ENCODE assay signal across 15 cellular contexts in genomic region chr10:17123062-17123661, GRCh38. TPM values are rescaled to one million over a fixed set of nuclear protein-coding genes. Genes with fewer than 3 reads are reported as not detected.
A peak's percentile ranks its signal among the peaks of the same experiment; 100 is the strongest.
DNase-seq lines count a peak whose midpoint lies in the region; ATAC-seq, FAIRE-seq and TF ChIP-seq lines count a peak whose summit lies in the region.
"Had no signal": no experiment of that assay in that cellular context is flagged by ENCODE, and none has a peak within 500 bp of the region (broad histone marks: within the 10 kb centered on the region; RNA-seq: fewer than 3 reads in every experiment).

No MANE protein-coding gene starts in this region.

- H3K27me3 ChIP-seq in ACC112 (ENCODE audit: insufficient read depth, low read length) (no peaks in the 10 kb centered on the region), HCT116 (ENCODE audit: insufficient read depth, low read length) (no peaks in the 10 kb centered on the region), astrocyte (ENCODE audit: insufficient read depth, low read length) (no peaks in the 10 kb centered on the region)
- H3K27me3 ChIP-seq: right lobe of liver, tibial nerve had no signal

- H3K36me3 ChIP-seq in ACC112 (ENCODE audit: insufficient read depth, low read length) (no peaks in the 10 kb centered on the region), HCT116 (ENCODE audit: control insufficient read depth in 1 of 2, insufficient read depth in 2 of 2, low read length in 2 of 2) (no peaks in the 10 kb centered on the region), astrocyte (ENCODE audit: insufficient read depth, low read length) (no peaks in the 10 kb centered on the region)
- H3K36me3 ChIP-seq: right lobe of liver, tibial nerve had no signal

- no peak for TF ChIP-seq POLR2A in HCT116 (IDR thresholded peaks at IDR 0.05; ENCODE audit: borderline replicate concordance, extremely low read depth, insufficient read depth, insufficient read length)

- H3K27ac ChIP-seq in ACC112 (ENCODE audit: low read depth, low read length) = peak overlapping the region; percentile 61
- no peak overlapping the region for H3K27ac ChIP-seq in HCT116 (ENCODE audit: low read depth, low read length)
- H3K27ac ChIP-seq in astrocyte (ENCODE audit: low read depth, low read length) = peak overlapping the region; percentile 83
- H3K27ac ChIP-seq: right lobe of liver, tibial nerve had no signal

- H3K4me2 ChIP-seq in HCT116 (ENCODE audit: low read length) = peak overlapping the region; percentile 3; the same call in 1 of the 2 replicates
- peak overlapping the region; percentile 63 for H3K4me2 ChIP-seq in astrocyte (ENCODE audit: low read length)

- peaks cover 27% of the 10 kb centered on the region for H3K4me1 Mint-ChIP-seq in astrocyte (ENCODE audit: low read depth, unreplicated experiment)
- H3K4me1 Mint-ChIP-seq: activated naive CD4-positive, alpha-beta T cell treated with anti-CD3 and anti-CD28 coated beads, Interleukin-2, amount 10 ng/mL, durations not matched to agents 7 days and 5 days had no signal

- H3K9me3 ChIP-seq in HCT116 (ENCODE audit: control insufficient read depth in 1 of 2, insufficient read depth in 1 of 2, low read depth in 1 of 2, low read length in 2 of 2) = no peaks in the 10 kb centered on the region
- H3K9me3 ChIP-seq in astrocyte (ENCODE audit: insufficient read depth, low read depth, low read length) = no peaks in the 10 kb centered on the region
- H3K9me3 ChIP-seq: right lobe of liver, tibial nerve had no signal

- H3K9ac ChIP-seq in HCT116 (ENCODE audit: low read length) = no peak overlapping the region
- H3K9ac ChIP-seq in astrocyte (ENCODE audit: low read length) = peak overlapping the region; percentile 38

- H3K79me2 ChIP-seq in ACC112 (ENCODE audit: control insufficient read depth, insufficient read depth, low read length, unreplicated experiment) (no peaks in the 10 kb centered on the region), HCT116 (ENCODE audit: insufficient read depth, low read length) (no peaks in the 10 kb centered on the region), astrocyte (ENCODE audit: insufficient read depth, low read length) (no peaks in the 10 kb centered on the region)

- FAIRE-seq in astrocyte (lab: Jason Lieb, UNC) = peak; percentile 50
- FAIRE-seq: G401.6 had no signal

- DNase-seq in HCT116 (ENCODE audit: low read depth, low spot score) (no peak), astrocyte (ENCODE audit: low read depth) (peak; percentile 91), hepatic stellate cell (ENCODE audit: low spot score) (peak; percentile 57), foreskin melanocyte (no peak)
- DNase-seq in stimulated activated naive CD4-positive, alpha-beta T cell (lab: John Stamatoyannopoulos, UW) = no peak
- DNase-seq: activated CD4-positive, alpha-beta T cell treated with anti-CD3 and anti-CD28 coated beads, Interleukin-2, amount 50 U/mL, for 4 hours; activated naive CD4-positive, alpha-beta T cell treated with anti-CD3 and anti-CD28 coated beads, Interleukin-2, amount 10 ng/mL, durations not matched to agents 7 days and 5 days; NCI-H187 treated with DMSO at 0.1 percent for 48 hours; right lobe of liver had no signal

- no peak overlapping the region for H3K4me3 Mint-ChIP-seq in astrocyte (ENCODE audit: unreplicated experiment)
- H3K4me3 Mint-ChIP-seq: activated naive CD4-positive, alpha-beta T cell treated with anti-CD3 and anti-CD28 coated beads, Interleukin-2, amount 10 ng/mL, durations not matched to agents 7 days and 5 days; T-helper 1 cell treated with Interleukin-12 subunit alpha and Interleukin-12 subunit beta and Interleukin-4 antibody, amounts not matched to agents 30 μg/mL and 1 μg/mL, for 36 hours had no signal

- H3K4me1 ChIP-seq in ACC112 (ENCODE audit: control insufficient read depth, insufficient read depth, low read length, unreplicated experiment) = peaks cover 19% of the 10 kb centered on the region
- H3K4me1 ChIP-seq in HCT116 (ENCODE audit: control insufficient read depth in 1 of 2, insufficient read depth in 2 of 2, low read length in 2 of 2) = peaks cover 8 to 9% of the 10 kb centered on the region in 2 experiments; a peak in 3 of 4 replicates
- H3K4me1 ChIP-seq in astrocyte (ENCODE audit: insufficient read depth, low read length) = peaks cover 14% of the 10 kb centered on the region
- H3K4me1 ChIP-seq: tibial nerve had no signal

- no peak overlapping the region for H2AFZ ChIP-seq in ACC112 (ENCODE audit: low read length, unreplicated experiment)
- H2AFZ ChIP-seq in HCT116 (ENCODE audit: low read depth, low read length, poor library complexity, severe bottlenecking) = no peak overlapping the region
- H2AFZ ChIP-seq in astrocyte (ENCODE audit: low read depth, low read length) = no peak overlapping the region

- H3K9me3 Mint-ChIP-seq in astrocyte (ENCODE audit: unreplicated experiment) = no peaks in the 10 kb centered on the region
- H3K9me3 Mint-ChIP-seq: activated naive CD4-positive, alpha-beta T cell treated with anti-CD3 and anti-CD28 coated beads, Interleukin-2, amount 10 ng/mL, durations not matched to agents 7 days and 5 days; T-helper 1 cell treated with Interleukin-12 subunit alpha and Interleukin-12 subunit beta and Interleukin-4 antibody, amounts not matched to agents 30 μg/mL and 1 μg/mL, for 36 hours had no signal

- intact Hi-C loops in HCT116 (cut with micrococcal nuclease) = no loop called here

- ATAC-seq in HCT116 (peak; percentile 50; the same call in 1 of the 2 replicates), GM18867 (IDR thresholded peaks at IDR 0.05; ENCODE audit: unreplicated experiment) (no peak), GM19035 (IDR thresholded peaks at IDR 0.05; ENCODE audit: unreplicated experiment) (no peak)
- ATAC-seq: right lobe of liver had no signal

- POLR2A ChIA-PET in HCT116 (lab: Charles Lee) = interaction anchor here (1.0 kb wide), 1 partner anchor 231 kb away, joined by 3 read pairs; no protein-coding TSS in a partner anchor

- BruUV-seq in HCT116 (replicated peaks; lab: Mats Ljungman, UMichigan) = no TSS peak

- H3K36me3 Mint-ChIP-seq in astrocyte (ENCODE audit: low read depth, unreplicated experiment) = no peaks in the 10 kb centered on the region

- no peaks in the 10 kb centered on the region for H4K20me1 ChIP-seq in HCT116 (ENCODE audit: insufficient read depth)
- no peaks in the 10 kb centered on the region for H4K20me1 ChIP-seq in astrocyte (ENCODE audit: insufficient read depth, low read length)

- no peak for TF ChIP-seq CTCF in HCT116 (IDR thresholded peaks at IDR 0.05 in 2 of 3, conservative IDR thresholded peaks at IDR 0.05 in 1 of 3; ENCODE audit: borderline replicate concordance in 1 of 3, insufficient read depth in 1 of 3, low read depth in 2 of 3, low read length in 2 of 3)
- no peak for TF ChIP-seq CTCF in astrocyte (IDR thresholded peaks at IDR 0.05; ENCODE audit: insufficient read depth, low read depth, low read length)

- CTCF ChIA-PET in HCT116 (lab: Charles Lee) = no interaction called here

- RAD21 ChIA-PET in HCT116 (lab: Charles Lee; ENCODE audit: low non-redundant PET in 1 of 2, low total read pairs in 2 of 2, uncharacterized antibody in 2 of 2, unreplicated experiment in 2 of 2) = no interaction called here

- no peaks in the 10 kb centered on the region for H3K9me2 ChIP-seq in HCT116 (ENCODE audit: insufficient read depth)

- no peak for TF ChIP-seq RAD21 in HCT116 (IDR thresholded peaks at IDR 0.05; ENCODE audit: low read depth)

- H3K27me3 Mint-ChIP-seq in astrocyte (ENCODE audit: low read depth, unreplicated experiment) = no peaks in the 10 kb centered on the region
- H3K27me3 Mint-ChIP-seq: activated naive CD4-positive, alpha-beta T cell treated with anti-CD3 and anti-CD28 coated beads, Interleukin-2, amount 10 ng/mL, durations not matched to agents 7 days and 5 days had no signal

- H3K4me3 ChIP-seq in ACC112 (ENCODE audit: low read depth, low read length) = no peak overlapping the region
- no peak overlapping the region for H3K4me3 ChIP-seq in HCT116 (replicated peaks in 1 of 2; ENCODE audit: low read depth in 1 of 2, low read length in 2 of 2)
- no peak overlapping the region for H3K4me3 ChIP-seq in astrocyte (ENCODE audit: insufficient read depth, low read depth, low read length)
- H3K4me3 ChIP-seq: right lobe of liver, tibial nerve had no signal

- H3K27ac Mint-ChIP-seq in astrocyte (ENCODE audit: unreplicated experiment) = no peak overlapping the region
- H3K27ac Mint-ChIP-seq: activated naive CD4-positive, alpha-beta T cell treated with anti-CD3 and anti-CD28 coated beads, Interleukin-2, amount 10 ng/mL, durations not matched to agents 7 days and 5 days; T-helper 1 cell treated with Interleukin-12 subunit alpha and Interleukin-12 subunit beta and Interleukin-4 antibody, amounts not matched to agents 30 μg/mL and 1 μg/mL, for 36 hours had no signal

TF ChIP-seq in HCT116, 20 proteins besides CTCF, POLR2A, EP300 and RAD21:
- TF ChIP-seq ZNF274 (IDR thresholded peaks at IDR 0.05; ENCODE audit: low read depth, low read length) (no peak), ZBTB33 (IDR thresholded peaks at IDR 0.05; ENCODE audit: extremely low read depth, insufficient replicate concordance, low read length) (no peak), EZH2phosphoT487 (IDR thresholded peaks at IDR 0.05; ENCODE audit: borderline replicate concordance) (no peak), YY1 (IDR thresholded peaks at IDR 0.05; ENCODE audit: extremely low read depth, insufficient replicate concordance, low read depth, low read length) (no peak)
TF ChIP-seq in HCT116: peak in this region for 0.

RNA-seq across cellular contexts. Expression of gene CUBN, which starts 6.4 kb away (rescaled TPM):
- total RNA-seq in HCT116 (2021; ENCODE audit: unreplicated experiment) = 1.2 TPM
- 0.10 and 0.39 TPM in 2 replicates for polyA plus RNA-seq in HCT116 (2012)
- 2.7 and 3.5 TPM in 2 replicates for total RNA-seq in astrocyte

Comparison
In these comparisons a context has a peak if more than half of its experiments do, and no peak if none do; other contexts are left out.
1. DNase-seq: peak in astrocyte (single experiment) and hepatic stellate cell (single experiment); none in HCT116 (single experiment), stimulated activated naive CD4-positive, alpha-beta T cell (0 of 6) and foreskin melanocyte (single experiment).